In genomic region chr2:122886479-122887130, GRCh38 we compare ENCODE assay signal across 21 cellular contexts.
DNase-seq lines count a peak whose midpoint lies in the region; ATAC-seq, FAIRE-seq and TF ChIP-seq lines count a peak whose summit lies in the region.
"Had no signal": no experiment of that assay in that cellular context is flagged by ENCODE, and none has a peak within 500 bp of the region (broad histone marks: within the 10 kb centered on the region; RNA-seq: fewer than 3 reads in every experiment).

No MANE protein-coding gene starts in this region.

- WGBS in H1 (ENCODE audit: extremely low coverage in 1 of 2, insufficient coverage in 1 of 2, insufficient read length in 1 of 2, insufficient replicate concordance in 2 of 2, low coverage in 1 of 2, low lambda C conversion rate in 2 of 2, missing lambda C conversion rate in 1 of 2), 2 experiments, result 94% methylated on average over 10 of the region's 10 CpGs; no CpG with 5 or more reads in 1 of the 2 experiments
- WGBS in mesendoderm (ENCODE audit: extremely low coverage, insufficient coverage, low lambda C conversion rate), result no CpG with 5 or more reads among the region's 10 CpGs

- no peaks in the 10 kb centered on the region for H3K23me2 ChIP-seq in H1 (ENCODE audit: low read depth, low read length)

- no peak overlapping the region for H3K18ac ChIP-seq in H1 (ENCODE audit: extremely low read depth, low read length)
- H3K18ac ChIP-seq in mesendoderm (ENCODE audit: low read length), result no peak overlapping the region

- H3K4me3 ChIP-seq in H1 (ENCODE audit: extremely low read depth in 1 of 4, insufficient read depth in 2 of 4, low read depth in 3 of 4, low read length in 4 of 4) (no peak overlapping the region), mesendoderm (ENCODE audit: low read length) (no peak overlapping the region)
- H3K4me3 ChIP-seq: GM12878, K562 had no signal

- H3K36me3 ChIP-seq in H1 (ENCODE audit: control insufficient read depth in 2 of 4, insufficient read depth in 4 of 4, low read length in 3 of 4), result no peaks in the 10 kb centered on the region
- H3K36me3 ChIP-seq in mesendoderm (ENCODE audit: control insufficient read depth, insufficient read depth, low read length), result no peaks in the 10 kb centered on the region
- H3K36me3 ChIP-seq: BE2C had no signal

- H3K23ac ChIP-seq in H1 (ENCODE audit: insufficient read length) (no peak overlapping the region), mesendoderm (ENCODE audit: low read length) (no peak overlapping the region)

- no peaks in the 10 kb centered on the region for H4K20me1 ChIP-seq in H1 (replicated peaks in 1 of 2; ENCODE audit: control insufficient read depth in 1 of 2, insufficient read depth in 2 of 2, low read length in 2 of 2)

- H2BK12ac ChIP-seq in H1 (ENCODE audit: low read depth, low read length), result no peak overlapping the region

- TF ChIP-seq CTCF in H1 (IDR thresholded peaks at IDR 0.05; ENCODE audit: control extremely low read depth in 1 of 3, insufficient read depth in 1 of 3, low read depth in 1 of 3, low read length in 3 of 3), result peak in 1 of 3 experiments; percentile 16; a peak in 2 of 4 replicates

- H2BK15ac ChIP-seq in H1 (ENCODE audit: low read length) (no peak overlapping the region), mesendoderm (replicated peaks; ENCODE audit: low read depth) (no peak overlapping the region)

- TF ChIP-seq POLR2A in H1 (IDR thresholded peaks at IDR 0.05; ENCODE audit: control extremely low read depth in 1 of 2, low read depth in 2 of 2, low read length in 2 of 2), result no peak

- H3K4ac ChIP-seq in H1 (replicated peaks; ENCODE audit: insufficient read length, low read depth, low read length), result no peak overlapping the region
- H3K4ac ChIP-seq in mesendoderm (ENCODE audit: low read depth, low read length), result no peak overlapping the region

- H4K8ac ChIP-seq in H1 (ENCODE audit: extremely low read depth, insufficient read depth, low read length), result no peak overlapping the region; the same call in 1 of the 2 replicates
- no peak overlapping the region for H4K8ac ChIP-seq in mesendoderm (ENCODE audit: low read depth, low read length)

- H3K27ac ChIP-seq in H1 (ENCODE audit: low read depth, low read length) (no peak overlapping the region), mesendoderm (ENCODE audit: low read depth, low read length) (no peak overlapping the region)

- H4K5ac ChIP-seq in H1 (ENCODE audit: insufficient read length, low read depth, low read length) (no peak overlapping the region), mesendoderm (ENCODE audit: low read length) (no peak overlapping the region)

- H3K79me1 ChIP-seq in H1 (ENCODE audit: low read depth, low read length), result no peaks in the 10 kb centered on the region
- no peaks in the 10 kb centered on the region for H3K79me1 ChIP-seq in mesendoderm (ENCODE audit: low read length)

- H2AFZ ChIP-seq in H1 (ENCODE audit: low read length), result 0 out of 2 replicates have a peak overlapping the region, but pooled peaks have one; percentile 15

- H3K4me1 ChIP-seq in H1 (replicated peaks in 1 of 4; ENCODE audit: control insufficient read depth in 3 of 4, insufficient read depth in 4 of 4, low read length in 3 of 4) (no peaks in the 10 kb centered on the region), mesendoderm (ENCODE audit: control insufficient read depth, low read depth, low read length) (no peaks in the 10 kb centered on the region)
- H3K4me1 ChIP-seq: BE2C, Caco-2 had no signal

- DNase-seq in DMS153 (lab: John Stamatoyannopoulos, UW), result peak; percentile 12
- peak; percentile 11 for DNase-seq in NCI-H1436 treated with DMSO at 0.1 percent for 48 hours (lab: John Stamatoyannopoulos, UW)
- no peak for DNase-seq in H1 (ENCODE audit: low read depth in 1 of 2, low spot score in 2 of 2)
- peak; percentile 31 for DNase-seq in mesendoderm
- DNase-seq in activated gamma-delta T cell treated with Interleukin-2 at 50 U/mL for 16 hours, result no peak
- DNase-seq: BE2C; Caco-2; CD4-positive, CD25-positive, alpha-beta regulatory T cell; NCI-H2029; NCI-H510A; NCI-H748 treated with DMSO at 0.1 percent for 48 hours; OCI-M1; SIG-M5 had no signal

- no peaks in the 10 kb centered on the region for H3K27me3 ChIP-seq in H1 (replicated peaks in 1 of 4; ENCODE audit: control insufficient read depth in 3 of 4, extremely low read depth in 1 of 4, insufficient read depth in 3 of 4, low read length in 3 of 4)
- no peaks in the 10 kb centered on the region for H3K27me3 ChIP-seq in mesendoderm (ENCODE audit: insufficient read depth, low read length, poor library complexity)
- H3K27me3 ChIP-seq: BE2C had no signal

- CTCF ChIA-PET in H1 (lab: Charles Lee; ENCODE audit: partially characterized antibody), result no interaction called here

- no peak overlapping the region for H4K91ac ChIP-seq in H1 (replicated peaks; ENCODE audit: insufficient read length, low read length)

- H2AK5ac ChIP-seq in H1 (ENCODE audit: low read depth, low read length), result no peak overlapping the region
- no peak overlapping the region for H2AK5ac ChIP-seq in mesendoderm (ENCODE audit: low read length)

- H3K79me2 ChIP-seq in H1 (ENCODE audit: control insufficient read depth in 1 of 2, insufficient read depth in 2 of 2, low read length in 2 of 2) (no peaks in the 10 kb centered on the region), mesendoderm (ENCODE audit: control insufficient read depth, insufficient read depth, low read length) (no peaks in the 10 kb centered on the region)

- H2BK5ac ChIP-seq in H1 (ENCODE audit: low read depth, low read length) (no peak overlapping the region), mesendoderm (ENCODE audit: low read length) (no peak overlapping the region)

- no peak for ATAC-seq in HG02623 (IDR thresholded peaks at IDR 0.05; ENCODE audit: unreplicated experiment)
- no peak for ATAC-seq in HG03469 (IDR thresholded peaks at IDR 0.05; ENCODE audit: unreplicated experiment)
- ATAC-seq: GM12878, HCT116, K562, SK-N-SH treated with all-trans-retinoic acid at 6 μM for 48 hours had no signal

- H2BK20ac ChIP-seq in H1 (ENCODE audit: low read length), result no peak overlapping the region

- no peak for TF ChIP-seq EP300 in H1 (IDR thresholded peaks at IDR 0.05; ENCODE audit: borderline replicate concordance in 1 of 2, low read depth in 2 of 2, low read length in 2 of 2)

- peak in 1 of 2 experiments; percentile 38; a peak in 2 of 4 replicates for TF ChIP-seq RAD21 in H1 (IDR thresholded peaks at IDR 0.05 in 1 of 2, conservative IDR thresholded peaks at IDR 0.05 in 1 of 2; ENCODE audit: low read depth in 2 of 2, low read length in 2 of 2)

- no peak overlapping the region for H3K14ac ChIP-seq in H1 (ENCODE audit: insufficient read length)

- H2BK120ac ChIP-seq in H1 (replicated peaks; ENCODE audit: low read depth, low read length), result no peak overlapping the region
- H2BK120ac ChIP-seq in mesendoderm (ENCODE audit: low read depth, low read length), result no peak overlapping the region

- POLR2A ChIA-PET in H1 (lab: Charles Lee; ENCODE audit: partially characterized antibody), result no interaction called here

- no peak for FAIRE-seq in H1 (lab: Jason Lieb, UNC)
- FAIRE-seq: A204.1, GM12878, GM19239, K562 had no signal

- H3K9me3 ChIP-seq in H1 (ENCODE audit: insufficient read depth in 2 of 2, low read depth in 1 of 2, low read length in 1 of 2), result no peaks in the 10 kb centered on the region
- H3K9me3 ChIP-seq: BE2C, Caco-2 had no signal

- no peak overlapping the region for H3K9ac ChIP-seq in H1 (replicated peaks in 1 of 4; ENCODE audit: extremely low read depth in 1 of 4, low read depth in 3 of 4, low read length in 3 of 4)
- no peak overlapping the region for H3K9ac ChIP-seq in mesendoderm (ENCODE audit: low read length)

- H3K56ac ChIP-seq in H1 (replicated peaks; ENCODE audit: insufficient read length, low read depth, low read length), result no peak overlapping the region
- no peak overlapping the region for H3K56ac ChIP-seq in mesendoderm (ENCODE audit: low read length)

- no peak overlapping the region for H3K4me2 ChIP-seq in H1 (ENCODE audit: insufficient read depth in 1 of 2, low read depth in 2 of 2, low read length in 2 of 2)
- H3K4me2 ChIP-seq in mesendoderm (ENCODE audit: low read length), result no peak overlapping the region

TF ChIP-seq in H1, 55 proteins besides CTCF, POLR2A, EP300 and RAD21:
- no peak for TF ChIP-seq ATF3 (IDR thresholded peaks at IDR 0.05; ENCODE audit: insufficient read depth, low read depth, low read length)
- no peak for TF ChIP-seq KDM4A (IDR thresholded peaks at IDR 0.05; ENCODE audit: low read depth, low read length, severe bottlenecking)
- no peak for TF ChIP-seq BCL11A (IDR thresholded peaks at IDR 0.05; ENCODE audit: low read depth in 2 of 2, low read length in 2 of 2)
- TF ChIP-seq RNF2 (IDR thresholded peaks at IDR 0.05; ENCODE audit: borderline replicate concordance, low read depth, low read length, missing control alignments, poor library complexity, severe bottlenecking), result no peak
- TF ChIP-seq POU5F1 (IDR thresholded peaks at IDR 0.05; ENCODE audit: low read depth, low read length), result no peak
- TF ChIP-seq RBBP5 (IDR thresholded peaks at IDR 0.05; ENCODE audit: borderline replicate concordance, low read depth, low read length), result no peak
- TF ChIP-seq SIRT6 (IDR thresholded peaks at IDR 0.05; ENCODE audit: low read length), result no peak
- TF ChIP-seq CREB1 (IDR thresholded peaks at IDR 0.05), result no peak
- no peak for TF ChIP-seq CHD2 (IDR thresholded peaks at IDR 0.05; ENCODE audit: low read length)
- no peak for TF ChIP-seq GABPA (IDR thresholded peaks at IDR 0.05; ENCODE audit: borderline replicate concordance, insufficient read depth, low read length)
- TF ChIP-seq, protein P1, sequence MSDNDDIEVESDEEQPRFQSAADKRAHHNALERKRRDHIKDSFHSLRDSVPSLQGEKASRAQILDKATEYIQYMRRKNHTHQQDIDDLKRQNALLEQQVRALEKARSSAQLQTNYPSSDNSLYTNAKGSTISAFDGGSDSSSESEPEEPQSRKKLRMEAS (IDR thresholded peaks at IDR 0.05), result no peak
- no peak for TF ChIP-seq SP2 (IDR thresholded peaks at IDR 0.05; ENCODE audit: low read length)
- no peak for TF ChIP-seq SIN3A (conservative IDR thresholded peaks at IDR 0.05 in 1 of 2, IDR thresholded peaks at IDR 0.05 in 1 of 2; ENCODE audit: low read depth in 1 of 2, low read length in 2 of 2)
- no peak for TF ChIP-seq ASH2L (IDR thresholded peaks at IDR 0.05; ENCODE audit: low read length)
- no peak for TF ChIP-seq EZH2 (IDR thresholded peaks at IDR 0.05; ENCODE audit: low read depth, low read length, severe bottlenecking)
- TF ChIP-seq SP1 (IDR thresholded peaks at IDR 0.05; ENCODE audit: low read depth, low read length), result no peak
- TF ChIP-seq NANOG (IDR thresholded peaks at IDR 0.05; ENCODE audit: insufficient read depth, low read depth, low read length, poor library complexity, severe bottlenecking), result no peak
- no peak for TF ChIP-seq BACH1 (IDR thresholded peaks at IDR 0.05; ENCODE audit: low read length)
TF ChIP-seq in H1: peak in this region for 0.

Comparison
In these comparisons a context has a peak if more than half of its experiments do, and no peak if none do; other contexts are left out.
1. DNase-seq: peak in DMS153 (single experiment), NCI-H1436 treated with DMSO at 0.1 percent for 48 hours (single experiment) and mesendoderm (single experiment); none in H1 (0 of 2) and activated gamma-delta T cell treated with Interleukin-2 at 50 U/mL for 16 hours (single experiment).